Comparison of ENCODE assay signal across 13 cellular contexts in genomic region chr10:29378106-29378505, GRCh38.
DNase-seq lines count a peak whose midpoint lies in the region; ATAC-seq, FAIRE-seq and TF ChIP-seq lines count a peak whose summit lies in the region.
"Had no signal": no experiment of that assay in that cellular context is flagged by ENCODE, and none has a peak within 500 bp of the region (broad histone marks: within the 10 kb centered on the region; RNA-seq: fewer than 3 reads in every experiment).

No MANE protein-coding gene starts in this region.

- H4K20me1 ChIP-seq in HepG2 (ENCODE audit: insufficient read depth, low read length) (no peaks in the 10 kb centered on the region), neural progenitor cell (ENCODE audit: low read depth) (no peaks in the 10 kb centered on the region)
- H4K20me1 ChIP-seq: BLaER1 treated with 17β-estradiol and CSF1 and Interleukin-3, amounts not matched to agents 10 nM and 100 nM had no signal

- H3K27me3 Mint-ChIP-seq in neural progenitor cell (ENCODE audit: insufficient read depth, low read depth), result peaks cover 7% of the 10 kb centered on the region

- no TSS peak for BruUV-seq in HepG2 (replicated peaks; lab: Mats Ljungman, UMichigan)

- H3K4me3 ChIP-seq in HepG2 (replicated peaks in 1 of 3; ENCODE audit: insufficient read depth in 1 of 3, low read depth in 2 of 3, low read length in 3 of 3), result peak overlapping the region; percentile 3 to 22 (median 17); a peak in 2 of 6 replicates
- H3K4me3 ChIP-seq in right lobe of liver, result no peak overlapping the region
- H3K4me3 ChIP-seq in neural progenitor cell, result no peak overlapping the region
- H3K4me3 ChIP-seq in transverse colon, result no peak overlapping the region
- H3K4me3 ChIP-seq: BLaER1 treated with 17β-estradiol and CSF1 and Interleukin-3, amounts not matched to agents 10 nM and 100 nM; GM23248 had no signal

- H3K27ac ChIP-seq in HepG2 (ENCODE audit: extremely low read length, insufficient read depth, low read length) (no peak overlapping the region), right lobe of liver (no peak overlapping the region), neural progenitor cell (no peak overlapping the region), transverse colon (no peak overlapping the region)
- H3K27ac ChIP-seq: 22Rv1; BLaER1 treated with 17β-estradiol and CSF1 and Interleukin-3, amounts not matched to agents 10 nM and 100 nM; GM23248 had no signal

- no peaks in the 10 kb centered on the region for H3K9me3 Mint-ChIP-seq in neural progenitor cell
- H3K9me3 Mint-ChIP-seq: CD4-positive, CD25-positive, alpha-beta regulatory T cell had no signal

- H3K36me3 ChIP-seq in HepG2 (replicated peaks in 1 of 2; ENCODE audit: control insufficient read depth in 1 of 2, insufficient read depth in 2 of 2, low read length in 2 of 2) (no peaks in the 10 kb centered on the region), right lobe of liver (no peaks in the 10 kb centered on the region), neural progenitor cell (no peaks in the 10 kb centered on the region), transverse colon (no peaks in the 10 kb centered on the region)
- H3K36me3 ChIP-seq: BLaER1 treated with 17β-estradiol and CSF1 and Interleukin-3, amounts not matched to agents 10 nM and 100 nM had no signal

- no peak for TF ChIP-seq POLR2A in HepG2 (IDR thresholded peaks at IDR 0.05; ENCODE audit: insufficient read depth in 1 of 2, low read depth in 2 of 2, low read length in 2 of 2)
- TF ChIP-seq POLR2A in right lobe of liver (IDR thresholded peaks at IDR 0.05), result no peak
- TF ChIP-seq POLR2A in transverse colon (IDR thresholded peaks at IDR 0.05), result no peak

- H3F3A ChIP-seq in neural progenitor cell (ENCODE audit: low read depth), result no peaks in the 10 kb centered on the region

- H3K4me2 ChIP-seq in HepG2 (ENCODE audit: low read depth, low read length), result peak overlapping the region; percentile 59
- no peak overlapping the region for H3K4me2 ChIP-seq in neural progenitor cell
- H3K4me2 ChIP-seq: BLaER1 treated with 17β-estradiol and CSF1 and Interleukin-3, amounts not matched to agents 10 nM and 100 nM had no signal

- no peaks in the 10 kb centered on the region for H3K36me3 Mint-ChIP-seq in neural progenitor cell
- H3K36me3 Mint-ChIP-seq: CD4-positive, CD25-positive, alpha-beta regulatory T cell had no signal

- TF ChIP-seq CTCF in HepG2 (CRISPR knock-in tag; IDR thresholded peaks at IDR 0.05), result no peak
- no peak for TF ChIP-seq CTCF in right lobe of liver (IDR thresholded peaks at IDR 0.05)
- TF ChIP-seq CTCF in neural progenitor cell (IDR thresholded peaks at IDR 0.05), result no peak
- no peak for TF ChIP-seq CTCF in transverse colon (IDR thresholded peaks at IDR 0.05)

- H3K4me1 ChIP-seq in HepG2 (ENCODE audit: insufficient read depth, low read length), result peaks cover 36% of the 10 kb centered on the region
- peaks cover 0 to 13% (median 5%) of the 10 kb centered on the region in 4 donors for H3K4me1 ChIP-seq in right lobe of liver
- H3K4me1 ChIP-seq in neural progenitor cell, result peaks cover 11% of the 10 kb centered on the region
- H3K4me1 ChIP-seq in transverse colon, result no peaks in the 10 kb centered on the region

- in situ Hi-C loops in HepG2 (cut with HindIII; ENCODE audit: extremely low pct_ligation_motif_present, low pct_unique_long_range_greater_than_20kb), result loop anchor here (10.0 kb wide), 1 partner anchor 133 kb away; no protein-coding TSS in a partner anchor
- in situ Hi-C loops in transverse colon (cut with MboI; ENCODE audit: low pct_ligation_motif_present in 1 of 4, low pct_unique_long_range_greater_than_20kb in 1 of 4, low sequenced_read_pairs in 3 of 4), result loop anchor here in 1 of 4 donors (5.0 kb wide), 1 partner anchor 74 kb away; no protein-coding TSS in a partner anchor

- H3K27me3 ChIP-seq in HepG2 (ENCODE audit: control insufficient read depth in 1 of 2, insufficient read depth in 2 of 2, low read length in 2 of 2), result peaks cover 0 to 7% of the 10 kb centered on the region in 2 experiments; a peak in 2 of 5 replicates
- no peaks in the 10 kb centered on the region for H3K27me3 ChIP-seq in right lobe of liver
- H3K27me3 ChIP-seq in neural progenitor cell, result no peaks in the 10 kb centered on the region
- no peaks in the 10 kb centered on the region for H3K27me3 ChIP-seq in transverse colon

- no peak overlapping the region for H3K4me3 Mint-ChIP-seq in neural progenitor cell
- H3K4me3 Mint-ChIP-seq: CD4-positive, CD25-positive, alpha-beta regulatory T cell had no signal

- H3K79me2 ChIP-seq in HepG2 (ENCODE audit: insufficient read depth, low read length), result no peaks in the 10 kb centered on the region
- H3K79me2 ChIP-seq in neural progenitor cell (ENCODE audit: low read depth), result no peaks in the 10 kb centered on the region

- intact Hi-C loops in HepG2 (cut with micrococcal nuclease; ENCODE audit: unreplicated experiment) (loop anchor here (1.0 to 5.0 kb wide), 2 partner anchors 12 to 51 kb away; no protein-coding TSS in a partner anchor), right lobe of liver (cut with DNase I) (no loop called here), posterior vena cava (cut with DNase I) (no loop called here), transverse colon (cut with DNase I; ENCODE audit: low total_unique reads) (no loop called here)

- FAIRE-seq in HepG2 (lab: Jason Lieb, UNC), result no peak

- H3K27ac Mint-ChIP-seq in neural progenitor cell, result peak overlapping the region; percentile 70
- H3K27ac Mint-ChIP-seq: CD4-positive, CD25-positive, alpha-beta regulatory T cell had no signal

- no peak overlapping the region for H3K9ac ChIP-seq in HepG2 (ENCODE audit: insufficient read depth, low read depth, low read length)
- H3K9ac ChIP-seq in neural progenitor cell, result no peak overlapping the region
- H3K9ac ChIP-seq: BLaER1 treated with 17β-estradiol and CSF1 and Interleukin-3, amounts not matched to agents 10 nM and 100 nM; GM23248 had no signal

- no peaks in the 10 kb centered on the region for H3K9me3 ChIP-seq in HepG2 (ENCODE audit: low read length)
- H3K9me3 ChIP-seq in right lobe of liver, result no peaks in the 10 kb centered on the region
- H3K9me3 ChIP-seq in neural progenitor cell (ENCODE audit: low read depth), result no peaks in the 10 kb centered on the region
- H3K9me3 ChIP-seq in transverse colon, result no peaks in the 10 kb centered on the region
- H3K9me3 ChIP-seq: BLaER1 treated with 17β-estradiol and CSF1 and Interleukin-3, amounts not matched to agents 10 nM and 100 nM had no signal

- peaks cover 37% of the 10 kb centered on the region for H3K4me1 Mint-ChIP-seq in neural progenitor cell

- TF ChIP-seq RAD21 in HepG2 (CRISPR knock-in tag; IDR thresholded peaks at IDR 0.05), result no peak

- WGBS in HepG2 (ENCODE audit: low lambda C conversion rate), result 45% methylated on average over 7 of the region's 7 CpGs
- 90% methylated on average over 7 of the region's 7 CpGs for WGBS in right lobe of liver (ENCODE audit: insufficient coverage, low coverage, low lambda C conversion rate, missing lambda C conversion rate)
- 87 to 88% methylated on average over 7 of the region's 7 CpGs for WGBS in transverse colon (ENCODE audit: low coverage in 1 of 2), 2 donors

- ATAC-seq in HepG2 (peak; percentile 59), right lobe of liver (no peak)

- POLR2A ChIA-PET in HepG2 (lab: Yijun Ruan, JAX), result no interaction called here

- H2AFZ ChIP-seq in HepG2 (ENCODE audit: low read length) (no peak overlapping the region), neural progenitor cell (replicated peaks) (no peak overlapping the region)
- H2AFZ ChIP-seq: GM23248 had no signal

- TF ChIP-seq EP300 in HepG2 (IDR thresholded peaks at IDR 0.05; ENCODE audit: low read depth in 2 of 2, low read length in 2 of 2) (no peak), HepG2 (CRISPR knock-in tag; IDR thresholded peaks at IDR 0.05; ENCODE audit: borderline replicate concordance) (no peak), transverse colon (IDR thresholded peaks at IDR 0.05; ENCODE audit: low read depth) (no peak)

- CTCF ChIA-PET in HepG2 (lab: Yijun Ruan, JAX; ENCODE audit: low intra/inter-chr PET ratio, low total read pairs), result interaction anchor here (1.2 to 1.8 kb wide), 2 partner anchors 67 to 71 kb away, joined by 3 to 8 read pairs; no protein-coding TSS in a partner anchor

- no peak for DNase-seq in HepG2 (ENCODE audit: low spot score)
- no peak for DNase-seq in right lobe of liver
- DNase-seq in islet precursor cell, result peak; percentile 64
- no peak for DNase-seq in neural progenitor cell (ENCODE audit: low spot score)
- no peak for DNase-seq in NCI-H82 treated with DMSO at 0.1 percent for 48 hours (lab: John Stamatoyannopoulos, UW; ENCODE audit: unreplicated experiment)
- DNase-seq in anterior cingulate cortex (lab: John Stamatoyannopoulos, UW), result no peak
- no peak for DNase-seq in posterior vena cava (ENCODE audit: low spot score)
- DNase-seq in transverse colon, result no peak
- DNase-seq: DMS 273 treated with DMSO at 0.1 percent for 48 hours had no signal

TF ChIP-seq in HepG2, 621 proteins besides CTCF, POLR2A, EP300 and RAD21:
- TF ChIP-seq TOPORS (CRISPR knock-in tag; IDR thresholded peaks at IDR 0.05), result no peak
- peak; percentile 49; the same call in 1 of the 2 replicates for TF ChIP-seq ZNF317 (CRISPR knock-in tag; IDR thresholded peaks at IDR 0.05)

Comparison
In these comparisons a context has a peak if more than half of its experiments do, and no peak if none do; other contexts are left out.
1. H3K4me3 ChIP-seq: peak in HepG2 (3 of 3); none in right lobe of liver (0 of 3), neural progenitor cell (single experiment) and transverse colon (0 of 4).